ENCODE assay signal across 1 cellular context in the genomic region with DNA sequence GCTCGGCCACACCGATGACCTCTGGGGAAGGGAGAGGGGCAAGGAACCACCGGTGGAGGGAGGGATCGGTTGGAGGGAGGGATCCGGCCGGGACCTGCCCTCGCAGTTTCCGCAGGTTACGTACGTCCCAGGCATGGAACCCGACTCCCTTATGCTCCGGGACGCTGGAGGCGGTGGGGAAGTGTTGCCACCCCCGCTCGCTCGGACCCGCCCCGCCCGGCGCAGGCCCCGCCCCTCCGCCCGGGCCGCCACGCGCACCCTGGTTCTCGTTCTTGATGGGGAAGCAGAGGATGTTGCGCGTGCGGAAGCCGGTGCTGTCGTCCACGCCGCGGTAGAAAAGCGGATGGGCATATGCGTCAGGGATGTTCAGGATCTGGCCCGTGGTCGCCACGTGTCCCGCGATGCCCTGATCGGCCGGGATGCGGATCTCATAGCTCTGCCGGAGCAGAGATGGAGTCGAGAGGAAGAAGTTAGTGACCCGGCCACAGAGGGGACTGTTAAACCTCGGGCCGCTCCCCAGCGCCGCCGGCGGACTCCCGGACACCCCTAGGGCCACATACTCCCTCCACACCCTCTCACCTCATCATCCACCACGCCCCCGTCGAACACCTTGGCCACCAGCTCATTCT.
A peak's percentile ranks its signal among the peaks of the same experiment; 100 is the strongest.
TF ChIP-seq lines count a peak whose summit lies in the region.

No MANE protein-coding gene starts in this region.

TF ChIP-seq in WTC11, 78 proteins besides CTCF, POLR2A, EP300 and RAD21 (continued from another document):
- TF ChIP-seq, protein P1, sequence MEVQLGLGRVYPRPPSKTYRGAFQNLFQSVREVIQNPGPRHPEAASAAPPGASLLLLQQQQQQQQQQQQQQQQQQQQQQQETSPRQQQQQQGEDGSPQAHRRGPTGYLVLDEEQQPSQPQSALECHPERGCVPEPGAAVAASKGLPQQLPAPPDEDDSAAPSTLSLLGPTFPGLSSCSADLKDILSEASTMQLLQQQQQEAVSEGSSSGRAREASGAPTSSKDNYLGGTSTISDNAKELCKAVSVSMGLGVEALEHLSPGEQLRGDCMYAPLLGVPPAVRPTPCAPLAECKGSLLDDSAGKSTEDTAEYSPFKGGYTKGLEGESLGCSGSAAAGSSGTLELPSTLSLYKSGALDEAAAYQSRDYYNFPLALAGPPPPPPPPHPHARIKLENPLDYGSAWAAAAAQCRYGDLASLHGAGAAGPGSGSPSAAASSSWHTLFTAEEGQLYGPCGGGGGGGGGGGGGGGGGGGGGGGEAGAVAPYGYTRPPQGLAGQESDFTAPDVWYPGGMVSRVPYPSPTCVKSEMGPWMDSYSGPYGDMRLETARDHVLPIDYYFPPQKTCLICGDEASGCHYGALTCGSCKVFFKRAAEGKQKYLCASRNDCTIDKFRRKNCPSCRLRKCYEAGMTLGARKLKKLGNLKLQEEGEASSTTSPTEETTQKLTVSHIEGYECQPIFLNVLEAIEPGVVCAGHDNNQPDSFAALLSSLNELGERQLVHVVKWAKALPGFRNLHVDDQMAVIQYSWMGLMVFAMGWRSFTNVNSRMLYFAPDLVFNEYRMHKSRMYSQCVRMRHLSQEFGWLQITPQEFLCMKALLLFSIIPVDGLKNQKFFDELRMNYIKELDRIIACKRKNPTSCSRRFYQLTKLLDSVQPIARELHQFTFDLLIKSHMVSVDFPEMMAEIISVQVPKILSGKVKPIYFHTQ (CRISPR knock-in tag; IDR thresholded peaks at IDR 0.05) = no peak
- TF ChIP-seq TEAD1 (CRISPR knock-in tag; IDR thresholded peaks at IDR 0.05) = no peak
- TF ChIP-seq, protein P2, sequence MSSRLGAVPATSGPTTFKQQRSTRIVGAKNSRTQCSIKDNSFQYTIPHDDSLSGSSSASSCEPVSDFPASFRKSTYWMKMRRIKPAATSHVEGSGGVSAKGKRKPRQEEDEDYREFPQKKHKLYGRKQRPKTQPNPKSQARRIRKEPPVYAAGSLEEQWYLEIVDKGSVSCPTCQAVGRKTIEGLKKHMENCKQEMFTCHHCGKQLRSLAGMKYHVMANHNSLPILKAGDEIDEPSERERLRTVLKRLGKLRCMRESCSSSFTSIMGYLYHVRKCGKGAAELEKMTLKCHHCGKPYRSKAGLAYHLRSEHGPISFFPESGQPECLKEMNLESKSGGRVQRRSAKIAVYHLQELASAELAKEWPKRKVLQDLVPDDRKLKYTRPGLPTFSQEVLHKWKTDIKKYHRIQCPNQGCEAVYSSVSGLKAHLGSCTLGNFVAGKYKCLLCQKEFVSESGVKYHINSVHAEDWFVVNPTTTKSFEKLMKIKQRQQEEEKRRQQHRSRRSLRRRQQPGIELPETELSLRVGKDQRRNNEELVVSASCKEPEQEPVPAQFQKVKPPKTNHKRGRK (CRISPR knock-in tag; IDR thresholded peaks at IDR 0.05; ENCODE audit: borderline replicate concordance) = no peak
- TF ChIP-seq, protein P3, sequence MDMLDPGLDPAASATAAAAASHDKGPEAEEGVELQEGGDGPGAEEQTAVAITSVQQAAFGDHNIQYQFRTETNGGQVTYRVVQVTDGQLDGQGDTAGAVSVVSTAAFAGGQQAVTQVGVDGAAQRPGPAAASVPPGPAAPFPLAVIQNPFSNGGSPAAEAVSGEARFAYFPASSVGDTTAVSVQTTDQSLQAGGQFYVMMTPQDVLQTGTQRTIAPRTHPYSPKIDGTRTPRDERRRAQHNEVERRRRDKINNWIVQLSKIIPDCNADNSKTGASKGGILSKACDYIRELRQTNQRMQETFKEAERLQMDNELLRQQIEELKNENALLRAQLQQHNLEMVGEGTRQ (CRISPR knock-in tag; IDR thresholded peaks at IDR 0.05) = no peak
- no peak for TF ChIP-seq TCF7 (CRISPR knock-in tag; IDR thresholded peaks at IDR 0.05; ENCODE audit: low read depth)
- TF ChIP-seq, protein P4, sequence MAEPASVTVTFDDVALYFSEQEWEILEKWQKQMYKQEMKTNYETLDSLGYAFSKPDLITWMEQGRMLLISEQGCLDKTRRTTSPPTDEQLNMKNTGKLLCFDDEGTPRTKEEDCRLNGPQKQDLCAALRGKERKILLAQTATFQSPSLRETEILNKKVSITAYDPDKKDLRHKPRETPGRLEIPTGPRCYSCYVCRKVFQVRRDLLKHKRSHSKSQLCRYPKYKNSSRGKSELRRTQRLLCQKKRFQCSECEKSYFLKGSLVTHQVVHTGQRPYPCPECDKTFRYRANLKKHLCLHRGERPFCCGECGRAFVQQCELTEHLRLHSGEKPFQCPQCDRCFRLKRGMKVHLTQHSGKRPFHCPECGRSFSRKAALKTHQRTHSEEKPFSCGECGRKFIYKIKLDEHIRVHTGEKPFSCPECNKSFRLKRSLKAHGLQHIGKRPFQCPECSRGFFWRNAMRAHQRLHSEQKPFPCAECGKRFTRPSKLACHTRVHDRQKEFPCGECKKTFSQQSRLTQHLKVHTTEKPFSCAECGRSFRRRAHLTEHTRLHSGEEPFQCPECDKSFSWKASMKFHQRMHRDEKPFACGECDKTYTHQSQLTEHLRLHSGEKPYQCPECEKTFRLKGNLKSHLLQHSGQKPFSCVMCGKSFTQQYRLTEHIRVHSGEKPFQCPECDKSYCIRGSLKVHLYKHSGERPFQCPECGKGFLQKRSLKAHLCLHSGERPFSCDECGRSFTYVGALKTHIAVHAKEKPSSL (CRISPR knock-in tag; conservative IDR thresholded peaks at IDR 0.05) = no peak
- TF ChIP-seq MYBL2 (CRISPR knock-in tag; IDR thresholded peaks at IDR 0.05) = 0 out of 2 replicates have a peak, but pooled peaks have one; percentile 16
- TF ChIP-seq, protein P5, sequence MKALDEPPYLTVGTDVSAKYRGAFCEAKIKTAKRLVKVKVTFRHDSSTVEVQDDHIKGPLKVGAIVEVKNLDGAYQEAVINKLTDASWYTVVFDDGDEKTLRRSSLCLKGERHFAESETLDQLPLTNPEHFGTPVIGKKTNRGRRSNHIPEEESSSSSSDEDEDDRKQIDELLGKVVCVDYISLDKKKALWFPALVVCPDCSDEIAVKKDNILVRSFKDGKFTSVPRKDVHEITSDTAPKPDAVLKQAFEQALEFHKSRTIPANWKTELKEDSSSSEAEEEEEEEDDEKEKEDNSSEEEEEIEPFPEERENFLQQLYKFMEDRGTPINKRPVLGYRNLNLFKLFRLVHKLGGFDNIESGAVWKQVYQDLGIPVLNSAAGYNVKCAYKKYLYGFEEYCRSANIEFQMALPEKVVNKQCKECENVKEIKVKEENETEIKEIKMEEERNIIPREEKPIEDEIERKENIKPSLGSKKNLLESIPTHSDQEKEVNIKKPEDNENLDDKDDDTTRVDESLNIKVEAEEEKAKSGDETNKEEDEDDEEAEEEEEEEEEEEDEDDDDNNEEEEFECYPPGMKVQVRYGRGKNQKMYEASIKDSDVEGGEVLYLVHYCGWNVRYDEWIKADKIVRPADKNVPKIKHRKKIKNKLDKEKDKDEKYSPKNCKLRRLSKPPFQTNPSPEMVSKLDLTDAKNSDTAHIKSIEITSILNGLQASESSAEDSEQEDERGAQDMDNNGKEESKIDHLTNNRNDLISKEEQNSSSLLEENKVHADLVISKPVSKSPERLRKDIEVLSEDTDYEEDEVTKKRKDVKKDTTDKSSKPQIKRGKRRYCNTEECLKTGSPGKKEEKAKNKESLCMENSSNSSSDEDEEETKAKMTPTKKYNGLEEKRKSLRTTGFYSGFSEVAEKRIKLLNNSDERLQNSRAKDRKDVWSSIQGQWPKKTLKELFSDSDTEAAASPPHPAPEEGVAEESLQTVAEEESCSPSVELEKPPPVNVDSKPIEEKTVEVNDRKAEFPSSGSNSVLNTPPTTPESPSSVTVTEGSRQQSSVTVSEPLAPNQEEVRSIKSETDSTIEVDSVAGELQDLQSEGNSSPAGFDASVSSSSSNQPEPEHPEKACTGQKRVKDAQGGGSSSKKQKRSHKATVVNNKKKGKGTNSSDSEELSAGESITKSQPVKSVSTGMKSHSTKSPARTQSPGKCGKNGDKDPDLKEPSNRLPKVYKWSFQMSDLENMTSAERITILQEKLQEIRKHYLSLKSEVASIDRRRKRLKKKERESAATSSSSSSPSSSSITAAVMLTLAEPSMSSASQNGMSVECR (CRISPR knock-in tag; IDR thresholded peaks at IDR 0.05; ENCODE audit: borderline replicate concordance) = no peak
- TF ChIP-seq ZNF219 (CRISPR knock-in tag; IDR thresholded peaks at IDR 0.05; ENCODE audit: borderline replicate concordance) = no peak
- TF ChIP-seq, protein P6, sequence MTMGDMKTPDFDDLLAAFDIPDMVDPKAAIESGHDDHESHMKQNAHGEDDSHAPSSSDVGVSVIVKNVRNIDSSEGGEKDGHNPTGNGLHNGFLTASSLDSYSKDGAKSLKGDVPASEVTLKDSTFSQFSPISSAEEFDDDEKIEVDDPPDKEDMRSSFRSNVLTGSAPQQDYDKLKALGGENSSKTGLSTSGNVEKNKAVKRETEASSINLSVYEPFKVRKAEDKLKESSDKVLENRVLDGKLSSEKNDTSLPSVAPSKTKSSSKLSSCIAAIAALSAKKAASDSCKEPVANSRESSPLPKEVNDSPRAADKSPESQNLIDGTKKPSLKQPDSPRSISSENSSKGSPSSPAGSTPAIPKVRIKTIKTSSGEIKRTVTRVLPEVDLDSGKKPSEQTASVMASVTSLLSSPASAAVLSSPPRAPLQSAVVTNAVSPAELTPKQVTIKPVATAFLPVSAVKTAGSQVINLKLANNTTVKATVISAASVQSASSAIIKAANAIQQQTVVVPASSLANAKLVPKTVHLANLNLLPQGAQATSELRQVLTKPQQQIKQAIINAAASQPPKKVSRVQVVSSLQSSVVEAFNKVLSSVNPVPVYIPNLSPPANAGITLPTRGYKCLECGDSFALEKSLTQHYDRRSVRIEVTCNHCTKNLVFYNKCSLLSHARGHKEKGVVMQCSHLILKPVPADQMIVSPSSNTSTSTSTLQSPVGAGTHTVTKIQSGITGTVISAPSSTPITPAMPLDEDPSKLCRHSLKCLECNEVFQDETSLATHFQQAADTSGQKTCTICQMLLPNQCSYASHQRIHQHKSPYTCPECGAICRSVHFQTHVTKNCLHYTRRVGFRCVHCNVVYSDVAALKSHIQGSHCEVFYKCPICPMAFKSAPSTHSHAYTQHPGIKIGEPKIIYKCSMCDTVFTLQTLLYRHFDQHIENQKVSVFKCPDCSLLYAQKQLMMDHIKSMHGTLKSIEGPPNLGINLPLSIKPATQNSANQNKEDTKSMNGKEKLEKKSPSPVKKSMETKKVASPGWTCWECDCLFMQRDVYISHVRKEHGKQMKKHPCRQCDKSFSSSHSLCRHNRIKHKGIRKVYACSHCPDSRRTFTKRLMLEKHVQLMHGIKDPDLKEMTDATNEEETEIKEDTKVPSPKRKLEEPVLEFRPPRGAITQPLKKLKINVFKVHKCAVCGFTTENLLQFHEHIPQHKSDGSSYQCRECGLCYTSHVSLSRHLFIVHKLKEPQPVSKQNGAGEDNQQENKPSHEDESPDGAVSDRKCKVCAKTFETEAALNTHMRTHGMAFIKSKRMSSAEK (CRISPR knock-in tag; IDR thresholded peaks at IDR 0.05; ENCODE audit: borderline replicate concordance) = no peak
- no peak for TF ChIP-seq SMAD4 (CRISPR knock-in tag; IDR thresholded peaks at IDR 0.05)
- TF ChIP-seq ZNF416 (CRISPR knock-in tag; IDR thresholded peaks at IDR 0.05) = no peak
- TF ChIP-seq, protein P7, sequence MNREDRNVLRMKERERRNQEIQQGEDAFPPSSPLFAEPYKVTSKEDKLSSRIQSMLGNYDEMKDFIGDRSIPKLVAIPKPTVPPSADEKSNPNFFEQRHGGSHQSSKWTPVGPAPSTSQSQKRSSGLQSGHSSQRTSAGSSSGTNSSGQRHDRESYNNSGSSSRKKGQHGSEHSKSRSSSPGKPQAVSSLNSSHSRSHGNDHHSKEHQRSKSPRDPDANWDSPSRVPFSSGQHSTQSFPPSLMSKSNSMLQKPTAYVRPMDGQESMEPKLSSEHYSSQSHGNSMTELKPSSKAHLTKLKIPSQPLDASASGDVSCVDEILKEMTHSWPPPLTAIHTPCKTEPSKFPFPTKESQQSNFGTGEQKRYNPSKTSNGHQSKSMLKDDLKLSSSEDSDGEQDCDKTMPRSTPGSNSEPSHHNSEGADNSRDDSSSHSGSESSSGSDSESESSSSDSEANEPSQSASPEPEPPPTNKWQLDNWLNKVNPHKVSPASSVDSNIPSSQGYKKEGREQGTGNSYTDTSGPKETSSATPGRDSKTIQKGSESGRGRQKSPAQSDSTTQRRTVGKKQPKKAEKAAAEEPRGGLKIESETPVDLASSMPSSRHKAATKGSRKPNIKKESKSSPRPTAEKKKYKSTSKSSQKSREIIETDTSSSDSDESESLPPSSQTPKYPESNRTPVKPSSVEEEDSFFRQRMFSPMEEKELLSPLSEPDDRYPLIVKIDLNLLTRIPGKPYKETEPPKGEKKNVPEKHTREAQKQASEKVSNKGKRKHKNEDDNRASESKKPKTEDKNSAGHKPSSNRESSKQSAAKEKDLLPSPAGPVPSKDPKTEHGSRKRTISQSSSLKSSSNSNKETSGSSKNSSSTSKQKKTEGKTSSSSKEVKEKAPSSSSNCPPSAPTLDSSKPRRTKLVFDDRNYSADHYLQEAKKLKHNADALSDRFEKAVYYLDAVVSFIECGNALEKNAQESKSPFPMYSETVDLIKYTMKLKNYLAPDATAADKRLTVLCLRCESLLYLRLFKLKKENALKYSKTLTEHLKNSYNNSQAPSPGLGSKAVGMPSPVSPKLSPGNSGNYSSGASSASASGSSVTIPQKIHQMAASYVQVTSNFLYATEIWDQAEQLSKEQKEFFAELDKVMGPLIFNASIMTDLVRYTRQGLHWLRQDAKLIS (CRISPR knock-in tag; IDR thresholded peaks at IDR 0.05; ENCODE audit: borderline replicate concordance) = no peak
- TF ChIP-seq, protein P8, sequence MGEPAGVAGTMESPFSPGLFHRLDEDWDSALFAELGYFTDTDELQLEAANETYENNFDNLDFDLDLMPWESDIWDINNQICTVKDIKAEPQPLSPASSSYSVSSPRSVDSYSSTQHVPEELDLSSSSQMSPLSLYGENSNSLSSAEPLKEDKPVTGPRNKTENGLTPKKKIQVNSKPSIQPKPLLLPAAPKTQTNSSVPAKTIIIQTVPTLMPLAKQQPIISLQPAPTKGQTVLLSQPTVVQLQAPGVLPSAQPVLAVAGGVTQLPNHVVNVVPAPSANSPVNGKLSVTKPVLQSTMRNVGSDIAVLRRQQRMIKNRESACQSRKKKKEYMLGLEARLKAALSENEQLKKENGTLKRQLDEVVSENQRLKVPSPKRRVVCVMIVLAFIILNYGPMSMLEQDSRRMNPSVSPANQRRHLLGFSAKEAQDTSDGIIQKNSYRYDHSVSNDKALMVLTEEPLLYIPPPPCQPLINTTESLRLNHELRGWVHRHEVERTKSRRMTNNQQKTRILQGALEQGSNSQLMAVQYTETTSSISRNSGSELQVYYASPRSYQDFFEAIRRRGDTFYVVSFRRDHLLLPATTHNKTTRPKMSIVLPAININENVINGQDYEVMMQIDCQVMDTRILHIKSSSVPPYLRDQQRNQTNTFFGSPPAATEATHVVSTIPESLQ (CRISPR knock-in tag; IDR thresholded peaks at IDR 0.05) = no peak
- TF ChIP-seq, protein P9, sequence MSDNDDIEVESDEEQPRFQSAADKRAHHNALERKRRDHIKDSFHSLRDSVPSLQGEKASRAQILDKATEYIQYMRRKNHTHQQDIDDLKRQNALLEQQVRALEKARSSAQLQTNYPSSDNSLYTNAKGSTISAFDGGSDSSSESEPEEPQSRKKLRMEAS (CRISPR knock-in tag; IDR thresholded peaks at IDR 0.05) = peak; percentile 67
- TF ChIP-seq SMAD3 (CRISPR knock-in tag; IDR thresholded peaks at IDR 0.05; ENCODE audit: borderline replicate concordance) = no peak
- no peak for TF ChIP-seq ZNF317 (CRISPR knock-in tag; IDR thresholded peaks at IDR 0.05; ENCODE audit: borderline replicate concordance, low read depth)
- TF ChIP-seq, protein P10, sequence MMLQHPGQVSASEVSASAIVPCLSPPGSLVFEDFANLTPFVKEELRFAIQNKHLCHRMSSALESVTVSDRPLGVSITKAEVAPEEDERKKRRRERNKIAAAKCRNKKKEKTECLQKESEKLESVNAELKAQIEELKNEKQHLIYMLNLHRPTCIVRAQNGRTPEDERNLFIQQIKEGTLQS (CRISPR knock-in tag; conservative IDR thresholded peaks at IDR 0.05) = no peak
